17 cellular contexts compared by ENCODE assay signal in genomic region chr5:189486-189885, GRCh38. TPM values are rescaled to one million over a fixed set of nuclear protein-coding genes. Genes with fewer than 3 reads are reported as not detected.
A peak's percentile ranks its signal among the peaks of the same experiment; 100 is the strongest.
DNase-seq lines count a peak whose midpoint lies in the region; ATAC-seq and TF ChIP-seq lines count a peak whose summit lies in the region.
"Had no signal": no experiment of that assay in that cellular context is flagged by ENCODE, and none has a peak within 500 bp of the region (broad histone marks: within the 10 kb centered on the region; RNA-seq: fewer than 3 reads in every experiment).

No MANE protein-coding gene starts in this region.

- in situ Hi-C loops in Panc1 (cut with HindIII; ENCODE audit: low pct_unique_long_range_greater_than_20kb, low sequenced_read_pairs): no loop called here
- in situ Hi-C loops in HAP-1 (cut with MboI; ENCODE audit: low sequenced_read_pairs): no loop called here

- intact Hi-C loops in Panc1 (cut with micrococcal nuclease; ENCODE audit: unreplicated experiment): no loop called here
- intact Hi-C loops in psoas muscle (cut with DNase I): loop anchor here in 1 of 2 donors (5.0 kb wide), 2 partner anchors 33 to 128 kb away; no protein-coding TSS in a partner anchor

- peak overlapping the region in 2 of 10 experiments; percentile 73 to 75; a peak in 4 of 20 replicates for H3K4me3 ChIP-seq in BLaER1 treated with 17β-estradiol and CSF1 and Interleukin-3, amounts not matched to agents 10 nM and 100 nM
- H3K4me3 ChIP-seq in DOHH2 (ENCODE audit: low read length) (peak overlapping the region; percentile 47), Panc1 (ENCODE audit: low read depth in 2 of 2, low read length in 2 of 2) (no peak overlapping the region), psoas muscle (no peak overlapping the region), HAP-1 (no peak overlapping the region)

- no peak for ATAC-seq in Panc1
- no peak for ATAC-seq in psoas muscle

- H3K79me2 ChIP-seq in DOHH2 (ENCODE audit: control insufficient read depth, low read length): peaks cover 5% of the 10 kb centered on the region; the same call in 1 of the 2 replicates

- H3K27ac ChIP-seq in BLaER1 treated with 17β-estradiol and CSF1 and Interleukin-3, amounts not matched to agents 10 nM and 100 nM: peak overlapping the region in 6 of 11 experiments; percentile 57 to 85 (median 76); a peak in 11 of 22 replicates
- H3K27ac ChIP-seq in DOHH2 (ENCODE audit: low read depth, low read length) (peak overlapping the region; percentile 80), Panc1 (ENCODE audit: low read length) (peak overlapping the region; percentile 68), psoas muscle (peak overlapping the region; percentile 97)

- H3F3A ChIP-seq in DOHH2 (ENCODE audit: control insufficient read depth, insufficient read depth): peaks cover 5% of the 10 kb centered on the region; the same call in 1 of the 2 replicates

- peaks cover 0 to 9% (median 0%) of the 10 kb centered on the region in 11 experiments; a peak in 8 of 22 replicates for H3K36me3 ChIP-seq in BLaER1 treated with 17β-estradiol and CSF1 and Interleukin-3, amounts not matched to agents 10 nM and 100 nM
- H3K36me3 ChIP-seq in DOHH2 (ENCODE audit: control insufficient read depth, low read length): no peaks in the 10 kb centered on the region
- no peaks in the 10 kb centered on the region for H3K36me3 ChIP-seq in Panc1 (ENCODE audit: control insufficient read depth, insufficient read depth, low read length)
- H3K36me3 ChIP-seq in psoas muscle (ENCODE audit: insufficient read depth in 1 of 2, low read depth in 1 of 2): no peaks in the 10 kb centered on the region
- no peaks in the 10 kb centered on the region for H3K36me3 ChIP-seq in HAP-1 (replicated peaks)

- H3K9me3 ChIP-seq in BLaER1 treated with 17β-estradiol and CSF1 and Interleukin-3, amounts not matched to agents 10 nM and 100 nM (replicated peaks in 1 of 11): peaks cover 0 to 6% (median 0%) of the 10 kb centered on the region in 11 experiments; a peak in 1 of 22 replicates
- H3K9me3 ChIP-seq in DOHH2 (ENCODE audit: control insufficient read depth, insufficient read depth, low read length) (no peaks in the 10 kb centered on the region), Panc1 (ENCODE audit: control insufficient read depth, insufficient read depth, low read depth, low read length) (no peaks in the 10 kb centered on the region), psoas muscle (no peaks in the 10 kb centered on the region), HAP-1 (no peaks in the 10 kb centered on the region)
- H3K9me3 ChIP-seq: SK-N-SH had no signal

- no peak for DNase-seq in Panc1 (ENCODE audit: low read depth, low spot score)
- peak in 1 of 2 donors; percentile 13 for DNase-seq in psoas muscle
- no peak for DNase-seq in mucosa of gallbladder (ENCODE audit: low spot score)
- no peak for DNase-seq in DMS53 (lab: John Stamatoyannopoulos, UW)
- no peak for DNase-seq in HAP-1 (ENCODE audit: low spot score in 2 of 2)
- DNase-seq: COR-L47; DMS153; NCI-H146; NCI-H2107; NCI-H226; NCI-H526; NK-92 treated with Interleukin-12 subunit alpha and Interleukin-12 subunit beta, amount 100 ng/mL, for 24 hours; PC-3; SK-N-SH had no signal

- POLR2A ChIA-PET in Panc1 (lab: Charles Lee): no interaction called here

- peaks cover 50 to 100% (median 98%) of the 10 kb centered on the region in 10 experiments for H3K4me1 ChIP-seq in BLaER1 treated with 17β-estradiol and CSF1 and Interleukin-3, amounts not matched to agents 10 nM and 100 nM
- H3K4me1 ChIP-seq in DOHH2 (ENCODE audit: control insufficient read depth, low read length) (peaks cover 63% of the 10 kb centered on the region), Panc1 (ENCODE audit: control insufficient read depth, insufficient read depth, low read length) (peaks cover 47% of the 10 kb centered on the region), psoas muscle (peaks cover 46% of the 10 kb centered on the region), HAP-1 (peaks cover 3% of the 10 kb centered on the region; the same call in 1 of the 2 replicates)

- no peaks in the 10 kb centered on the region for H3K9me2 ChIP-seq in DOHH2 (replicated peaks; ENCODE audit: control insufficient read depth, low read length)
- H3K9me2 ChIP-seq: SK-N-SH had no signal

- CTCF ChIA-PET in Panc1 (lab: Charles Lee): no interaction called here

- peak overlapping the region in 9 of 11 experiments; percentile 82 to 100 (median 95); a peak in 17 of 22 replicates for H3K4me2 ChIP-seq in BLaER1 treated with 17β-estradiol and CSF1 and Interleukin-3, amounts not matched to agents 10 nM and 100 nM
- H3K4me2 ChIP-seq in DOHH2 (ENCODE audit: low read length): peak overlapping the region; percentile 77
- H3K4me2 ChIP-seq: SK-N-SH had no signal

- no TSS peak for BruUV-seq in Panc1 (replicated peaks; lab: Mats Ljungman, UMichigan)

- peak overlapping the region in 4 of 11 experiments; percentile 72 to 83 (median 80); a peak in 7 of 22 replicates for H3K9ac ChIP-seq in BLaER1 treated with 17β-estradiol and CSF1 and Interleukin-3, amounts not matched to agents 10 nM and 100 nM
- H3K9ac ChIP-seq: SK-N-SH had no signal

- peaks cover 0 to 82% (median 0%) of the 10 kb centered on the region in 11 experiments; a peak in 11 of 22 replicates for H3K27me3 ChIP-seq in BLaER1 treated with 17β-estradiol and CSF1 and Interleukin-3, amounts not matched to agents 10 nM and 100 nM
- no peaks in the 10 kb centered on the region for H3K27me3 ChIP-seq in DOHH2 (ENCODE audit: control insufficient read depth, low read length)
- H3K27me3 ChIP-seq in Panc1 (ENCODE audit: control insufficient read depth, insufficient read depth, low read length): no peaks in the 10 kb centered on the region
- H3K27me3 ChIP-seq in psoas muscle (ENCODE audit: insufficient read depth in 3 of 3, low read length in 2 of 3): no peaks in the 10 kb centered on the region
- no peaks in the 10 kb centered on the region for H3K27me3 ChIP-seq in HAP-1 (ENCODE audit: low read depth)

- TF ChIP-seq CTCF in DOHH2 (IDR thresholded peaks at IDR 0.05; ENCODE audit: low read depth, low read length, poor library complexity, severe bottlenecking) (no peak), Panc1 (IDR thresholded peaks at IDR 0.05) (no peak), psoas muscle (IDR thresholded peaks at IDR 0.05) (no peak)

- WGBS in psoas muscle, 3 donors: 82 to 90% (median 89%) methylated on average over 9 to 10 of the region's 10 CpGs

- peaks cover 0 to 42% (median 0%) of the 10 kb centered on the region in 11 experiments; a peak in 5 of 22 replicates for H4K20me1 ChIP-seq in BLaER1 treated with 17β-estradiol and CSF1 and Interleukin-3, amounts not matched to agents 10 nM and 100 nM
- H4K20me1 ChIP-seq in DOHH2 (ENCODE audit: control insufficient read depth, insufficient read depth, low read depth, low read length): no peaks in the 10 kb centered on the region

RNA-seq across cellular contexts. Expression of gene LRRC14B, which starts 1.8 kb away (rescaled TPM):
- 0.82 TPM for total RNA-seq in Panc1 (2021; ENCODE audit: unreplicated experiment)
- polyA plus RNA-seq in Panc1 (2012; ENCODE audit: insufficient read length): 0.74 TPM
- total RNA-seq in psoas muscle: 10 to 100 TPM in 1 of 4 donors, 1 to 10 TPM in 3; 1.3 to 13.4 (median 9.0) TPM
- 10 to 100 TPM in 2 of 3 donors, under 1 TPM in 1; 0.42 to 15.5 (median 14.5) TPM for polyA plus RNA-seq in psoas muscle
- not detected for total RNA-seq in mucosa of gallbladder
- total RNA-seq: PC-3 had no signal
- polyA plus RNA-seq: IgD-negative memory B cell, SK-N-SH had no signal

RNA-seq across cellular contexts. Expression of gene CCDC127, which starts 28.5 kb away (rescaled TPM):
- total RNA-seq in Panc1 (2021; ENCODE audit: unreplicated experiment): 8.1 TPM
- polyA plus RNA-seq in Panc1 (2012; ENCODE audit: insufficient read length): 5.5 TPM
- total RNA-seq in psoas muscle: 1 to 10 TPM; 6.9 to 9.6 (median 7.4) TPM
- polyA plus RNA-seq in psoas muscle: 10 to 100 TPM in 1 of 3 donors, 1 to 10 TPM in 2; 4.1 to 11.2 (median 5.5) TPM
- total RNA-seq in mucosa of gallbladder: 7.0 TPM

RNA-seq across cellular contexts. Expression of gene SDHA, which starts 28.6 kb away (rescaled TPM):
- total RNA-seq in Panc1 (2021; ENCODE audit: unreplicated experiment) (171 TPM), psoas muscle (100 to 1,000 TPM; 269 to 363 (median 314) TPM), mucosa of gallbladder (140 TPM)
- polyA plus RNA-seq in Panc1 (2012; ENCODE audit: insufficient read length): 185 TPM
- polyA plus RNA-seq in psoas muscle: 100 to 1,000 TPM; 160 to 205 (median 205) TPM
